Comparison of ENCODE assay signal across 8 cellular contexts in the genomic region with DNA sequence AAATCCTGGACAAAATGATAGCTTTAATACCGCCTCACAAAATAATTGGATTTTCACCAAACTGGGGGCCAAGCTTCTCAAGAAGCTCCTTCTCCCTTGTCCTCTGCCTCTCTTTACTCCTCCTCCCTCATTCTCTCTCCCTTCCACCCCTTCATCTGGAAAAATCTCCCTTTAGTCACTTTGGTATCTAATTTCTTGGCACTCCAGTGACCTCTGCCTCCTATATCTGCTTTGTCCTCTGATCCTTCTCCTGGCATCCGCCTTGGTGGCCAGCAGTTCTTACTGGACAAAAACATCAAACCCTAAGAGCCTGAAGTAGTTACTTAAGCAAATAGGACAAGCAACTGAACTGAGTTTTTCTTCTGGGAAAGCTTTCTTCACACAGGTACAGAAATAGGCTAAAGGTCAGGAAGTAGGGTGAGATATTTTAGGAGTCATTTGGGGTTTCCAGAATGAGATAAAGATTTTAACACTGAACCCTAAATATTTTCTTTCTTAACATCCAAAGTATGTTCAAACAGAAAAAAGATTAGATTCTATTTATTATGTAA.
A peak's percentile ranks its signal among the peaks of the same experiment; 100 is the strongest.
DNase-seq lines count a peak whose midpoint lies in the region; ATAC-seq and TF ChIP-seq lines count a peak whose summit lies in the region.

No MANE protein-coding gene starts in this region.

- no peak for TF ChIP-seq CTCF in thoracic aorta (IDR thresholded peaks at IDR 0.05)
- no peak for TF ChIP-seq CTCF in sigmoid colon (IDR thresholded peaks at IDR 0.05)

- no peak for ATAC-seq in activated naive CD4-positive, alpha-beta T cell treated with anti-CD3 and anti-CD28 coated beads, Interleukin-2, amount 50 U/mL, for 72 hours
- ATAC-seq in activated T-helper 17 cell treated with anti-CD3 and anti-CD28 coated beads, Interleukin-2, amount 50 U/mL, for 72 hours (replicated peaks): no peak
- ATAC-seq in thoracic aorta (ENCODE audit: insufficient number of reproducible peaks, low FRiP score, low read depth): no peak
- no peak for ATAC-seq in GM18498 (IDR thresholded peaks at IDR 0.05; ENCODE audit: unreplicated experiment)

- no peaks in the 10 kb centered on the region for H3K27me3 Mint-ChIP-seq in activated naive CD4-positive, alpha-beta T cell treated with anti-CD3 and anti-CD28 coated beads, Interleukin-2, amount 10 ng/mL, durations not matched to agents 7 days and 5 days
- H3K27me3 Mint-ChIP-seq in activated T-helper 17 cell treated with anti-CD3 and anti-CD28 coated beads, Interleukin-2, amount 50 U/mL, for 72 hours: no peaks in the 10 kb centered on the region

- peak overlapping the region; percentile 89 to 99 for H3K27ac Mint-ChIP-seq in activated naive CD4-positive, alpha-beta T cell treated with anti-CD3 and anti-CD28 coated beads, Interleukin-2, amount 50 U/mL, for 72 hours
- H3K27ac Mint-ChIP-seq in activated naive CD4-positive, alpha-beta T cell treated with anti-CD3 and anti-CD28 coated beads, Interleukin-2, amount 10 ng/mL, durations not matched to agents 7 days and 5 days: no peak overlapping the region
- H3K27ac Mint-ChIP-seq in activated T-helper 17 cell treated with anti-CD3 and anti-CD28 coated beads, Interleukin-2, amount 50 U/mL, for 72 hours: peak overlapping the region; percentile 99

- H3K4me1 Mint-ChIP-seq in activated naive CD4-positive, alpha-beta T cell treated with anti-CD3 and anti-CD28 coated beads, Interleukin-2, amount 10 ng/mL, durations not matched to agents 7 days and 5 days: peaks cover 34% of the 10 kb centered on the region
- peaks cover 18% of the 10 kb centered on the region for H3K4me1 Mint-ChIP-seq in activated T-helper 17 cell treated with anti-CD3 and anti-CD28 coated beads, Interleukin-2, amount 50 U/mL, for 72 hours

- no peaks in the 10 kb centered on the region for H3K27me3 ChIP-seq in thoracic aorta (replicated peaks; ENCODE audit: insufficient read depth)
- no peaks in the 10 kb centered on the region for H3K27me3 ChIP-seq in sigmoid colon

- H3K4me1 ChIP-seq in thoracic aorta (ENCODE audit: control insufficient read depth in 1 of 2, low read depth in 2 of 2): peaks cover 11 to 44% of the 10 kb centered on the region in 2 donors
- H3K4me1 ChIP-seq in sigmoid colon: peaks cover 0 to 19% (median 9%) of the 10 kb centered on the region in 4 donors

- peaks cover 0 to 8% of the 10 kb centered on the region in 2 donors for H3K36me3 Mint-ChIP-seq in activated naive CD4-positive, alpha-beta T cell treated with anti-CD3 and anti-CD28 coated beads, Interleukin-2, amount 50 U/mL, for 72 hours
- H3K36me3 Mint-ChIP-seq in activated naive CD4-positive, alpha-beta T cell treated with anti-CD3 and anti-CD28 coated beads, Interleukin-2, amount 10 ng/mL, durations not matched to agents 7 days and 5 days: no peaks in the 10 kb centered on the region
- peaks cover 6% of the 10 kb centered on the region for H3K36me3 Mint-ChIP-seq in activated T-helper 17 cell treated with anti-CD3 and anti-CD28 coated beads, Interleukin-2, amount 50 U/mL, for 72 hours (ENCODE audit: low read depth)

- intact Hi-C loops in sigmoid colon (cut with DNase I): no loop called here

- no peak for TF ChIP-seq EP300 in sigmoid colon (IDR thresholded peaks at IDR 0.05)

- H3K27ac ChIP-seq in thoracic aorta (peak overlapping the region; percentile 42 to 93), sigmoid colon (no peak overlapping the region)

- H3K4me3 Mint-ChIP-seq in activated naive CD4-positive, alpha-beta T cell treated with anti-CD3 and anti-CD28 coated beads, Interleukin-2, amount 10 ng/mL, durations not matched to agents 7 days and 5 days: no peak overlapping the region
- peak overlapping the region; percentile 76 for H3K4me3 Mint-ChIP-seq in activated T-helper 17 cell treated with anti-CD3 and anti-CD28 coated beads, Interleukin-2, amount 50 U/mL, for 72 hours

- no peaks in the 10 kb centered on the region for H3K9me3 ChIP-seq in thoracic aorta
- no peaks in the 10 kb centered on the region for H3K9me3 ChIP-seq in sigmoid colon

- DNase-seq in activated naive CD4-positive, alpha-beta T cell treated with anti-CD3 and anti-CD28 coated beads, Interleukin-2, amount 50 U/mL, for 72 hours (ENCODE audit: low spot score in 2 of 2): no peak
- DNase-seq in activated naive CD4-positive, alpha-beta T cell treated with anti-CD3 and anti-CD28 coated beads, Interleukin-2, amount 10 ng/mL, durations not matched to agents 7 days and 5 days: no peak
- peak; percentile 28 for DNase-seq in kidney tubule cell (ENCODE audit: low spot score)
- no peak for DNase-seq in thoracic aorta (ENCODE audit: low spot score)
- no peak for DNase-seq in sigmoid colon
- no peak for DNase-seq in A172 (ENCODE audit: low spot score)

- no peaks in the 10 kb centered on the region for H3K9me3 Mint-ChIP-seq in activated naive CD4-positive, alpha-beta T cell treated with anti-CD3 and anti-CD28 coated beads, Interleukin-2, amount 50 U/mL, for 72 hours
- H3K9me3 Mint-ChIP-seq in activated naive CD4-positive, alpha-beta T cell treated with anti-CD3 and anti-CD28 coated beads, Interleukin-2, amount 10 ng/mL, durations not matched to agents 7 days and 5 days: no peaks in the 10 kb centered on the region
- no peaks in the 10 kb centered on the region for H3K9me3 Mint-ChIP-seq in activated T-helper 17 cell treated with anti-CD3 and anti-CD28 coated beads, Interleukin-2, amount 50 U/mL, for 72 hours

- CTCF ChIA-PET in activated naive CD4-positive, alpha-beta T cell treated with anti-CD3 and anti-CD28 coated beads, Interleukin-2, amount 10 ng/mL, durations not matched to agents 7 days and 5 days (lab: Charles Lee): interaction anchor here (1.0 to 2.5 kb wide), 4 partner anchors 9 to 447 kb away, joined by 3 to 10 read pairs (median 4); no protein-coding TSS in a partner anchor

- TF ChIP-seq POLR2A in sigmoid colon (IDR thresholded peaks at IDR 0.05): no peak

- 92 to 99% methylated on average over 2 of the region's 2 CpGs for WGBS in sigmoid colon, 2 donors

- peaks cover 4% of the 10 kb centered on the region for H3K36me3 ChIP-seq in thoracic aorta
- H3K36me3 ChIP-seq in sigmoid colon: no peaks in the 10 kb centered on the region

- H3K4me3 ChIP-seq in thoracic aorta: no peak overlapping the region
- H3K4me3 ChIP-seq in sigmoid colon: no peak overlapping the region

Comparison
In these comparisons a context has a peak if more than half of its experiments do, and no peak if none do; other contexts are left out.
1. H3K27ac ChIP-seq: peak in thoracic aorta (2 of 2); none in sigmoid colon (0 of 4).